In genomic region chr1:184910596-184910995, GRCh38 we compare ENCODE assay signal across 13 cellular contexts.
DNase-seq lines count a peak whose midpoint lies in the region; TF ChIP-seq lines count a peak whose summit lies in the region.
"Had no signal": no experiment of that assay in that cellular context is flagged by ENCODE, and none has a peak within 500 bp of the region (broad histone marks: within the 10 kb centered on the region; RNA-seq: fewer than 3 reads in every experiment).

No MANE protein-coding gene starts in this region.

- TF ChIP-seq CTCF in foreskin fibroblast (IDR thresholded peaks at IDR 0.05; ENCODE audit: low read depth, low read length) = no peak

- H3K36me3 ChIP-seq in rectal smooth muscle tissue (ENCODE audit: control insufficient read depth, insufficient read depth, low read length) = no peaks in the 10 kb centered on the region

- peaks cover 11% of the 10 kb centered on the region for H3K4me1 ChIP-seq in rectal smooth muscle tissue (ENCODE audit: control insufficient read depth, insufficient read depth, low read length)

- H3K27me3 ChIP-seq in rectal smooth muscle tissue (ENCODE audit: control insufficient read depth, insufficient read depth, low read length) = no peaks in the 10 kb centered on the region

- peak overlapping the region; percentile 34 for H3K27ac ChIP-seq in rectal smooth muscle tissue (ENCODE audit: low read depth, low read length)

- H3K4me3 ChIP-seq in foreskin fibroblast (ENCODE audit: low read depth in 1 of 2, low read length in 2 of 2) = no peak overlapping the region
- no peak overlapping the region for H3K4me3 ChIP-seq in rectal smooth muscle tissue (ENCODE audit: low read length)
- H3K4me3 ChIP-seq: smooth muscle cell had no signal

- DNase-seq in ELR (ENCODE audit: low read depth) = peak; percentile 20
- peak; percentile 75 for DNase-seq in amniotic epithelial cell (ENCODE audit: low read depth)
- DNase-seq in foreskin fibroblast = peak; percentile 56 to 79
- DNase-seq in NCI-H1048 (lab: John Stamatoyannopoulos, UW) = no peak
- no peak for DNase-seq in D341Med (ENCODE audit: low spot score)
- no peak for DNase-seq in NCI-H2029 (lab: John Stamatoyannopoulos, UW)
- no peak for DNase-seq in NAMALWA (ENCODE audit: low spot score)
- DNase-seq: activated CD4-positive, alpha-beta memory T cell treated with anti-CD3 and anti-CD28 coated beads for 36 hours; activated naive CD4-positive, alpha-beta T cell; dermis blood vessel endothelial cell; DMS79 treated with DMSO at 0.1 percent for 48 hours had no signal

- H3K9ac ChIP-seq in rectal smooth muscle tissue (ENCODE audit: low read length) = no peak overlapping the region

Comparison
In these comparisons a context has a peak if more than half of its experiments do, and no peak if none do; other contexts are left out.
1. DNase-seq: peak in ELR (single experiment), amniotic epithelial cell (single experiment) and foreskin fibroblast (2 of 2); none in NCI-H1048 (single experiment), D341Med (single experiment), NCI-H2029 (single experiment) and NAMALWA (single experiment).